ENCODE assay signal across 26 cellular contexts in the genomic region with DNA sequence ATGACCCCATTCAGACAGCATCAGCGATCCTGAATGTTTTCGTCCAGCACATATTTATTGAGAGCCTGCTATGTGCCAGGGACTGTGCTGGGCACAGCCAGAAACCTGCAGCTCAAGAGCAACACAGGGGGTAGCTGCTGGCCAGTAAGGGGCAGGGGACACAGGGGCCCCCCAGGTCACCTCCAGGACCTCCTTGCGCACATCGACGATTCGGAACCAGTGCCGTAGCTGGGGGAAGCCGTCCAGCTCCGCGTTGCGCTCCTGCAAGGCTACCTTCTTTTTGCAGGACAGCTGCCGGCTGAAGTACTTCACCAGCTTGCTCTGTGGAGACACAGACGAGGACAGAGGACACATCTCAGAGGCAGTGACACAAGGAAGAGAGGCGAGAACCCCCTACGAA.
"Had no signal": no experiment of that assay in that cellular context is flagged by ENCODE, and none has a peak within 500 bp of the region (broad histone marks: within the 10 kb centered on the region; RNA-seq: fewer than 3 reads in every experiment).

No MANE protein-coding gene starts in this region.

- DNase-seq: stimulated activated CD4-positive, alpha-beta T cell treated with anti-CD3 and anti-CD28 coated beads, Interleukin-2, amount 100 ng/mL, for 48 hours; stimulated activated CD4-positive, alpha-beta T cell treated with anti-CD3 and anti-CD28 coated beads, Interleukin-4, amount 100 ng/mL, for 1 hour; stimulated activated CD4-positive, alpha-beta T cell treated with anti-CD3 and anti-CD28 coated beads, Interleukin-4, amount 100 ng/mL, for 24 hours; stimulated activated CD4-positive, alpha-beta T cell treated with anti-CD3 and anti-CD28 coated beads, Interleukin-4, amount 100 ng/mL, for 4 hours; stimulated activated CD8-positive, alpha-beta memory T cell treated with anti-CD3 and anti-CD28 coated beads, Interleukin-4, amount 100 ng/mL, for 48 hours; stimulated activated naive B cell treated with anti-CD40 and anti-IgM and Interleukin-4, amounts not matched to agents 10 μg/mL and 1 μg/mL and 100 μg/mL, for 72 hours; stimulated activated naive CD4-positive, alpha-beta T cell; stimulated activated naive CD4-positive, alpha-beta T cell treated with Interleukin-2 at 50 U/mL for 16 hours; stimulated activated naive CD8-positive, alpha-beta T cell treated with anti-CD3 and anti-CD28 coated beads, Interleukin-15, amount 100 ng/mL, for 72 hours; stimulated activated naive CD8-positive, alpha-beta T cell treated with anti-CD3 and anti-CD28 coated beads, Interleukin-15, Interleukin-2, amounts not matched to agents 100 U/mL and 50 U/mL, for 24 hours; stomach; substantia nigra; testis; thyroid gland; tibial artery; transverse colon; trophoblast cell; upper lobe of left lung; upper lobe of right lung; uterus had no signal

- H3K9me3 ChIP-seq: stomach, suprapubic skin, testis, thoracic aorta, thyroid gland, tibial artery, transverse colon, upper lobe of left lung, upper lobe of right lung, uterus, vagina had no signal

- H3K4me1 ChIP-seq: stomach, suprapubic skin, testis, thyroid gland, tibial artery, tibial nerve, transverse colon, upper lobe of left lung, upper lobe of right lung, uterus, vagina had no signal

- H3K27me3 ChIP-seq: testis, thyroid gland, tibial nerve, transverse colon, upper lobe of left lung, upper lobe of right lung, uterus, vagina had no signal

- H3K27ac ChIP-seq: stomach, suprapubic skin, testis, thoracic aorta, thyroid gland, tibial artery, tibial nerve, transverse colon, upper lobe of left lung, upper lobe of right lung, uterus, vagina had no signal

- H3K36me3 ChIP-seq: stomach, suprapubic skin, thoracic aorta, thyroid gland, tibial artery, tibial nerve, transverse colon, upper lobe of left lung, upper lobe of right lung, uterus, vagina had no signal

- ATAC-seq: stimulated activated effector memory CD8-positive, alpha-beta T cell treated with anti-CD3 and anti-CD28 coated beads, Interleukin-12 subunit alpha, Interleukin-12 subunit beta, amount 100 ng/mL, for 72 hours; stimulated activated memory B cell treated with anti-CD40 and anti-IgM and Interleukin-4, amounts not matched to agents 10 μg/mL and 1 μg/mL and 100 μg/mL, for 72 hours; stimulated activated naive B cell treated with anti-CD40 and anti-IgM and Interleukin-4, amounts not matched to agents 10 μg/mL and 1 μg/mL and 100 μg/mL, for 72 hours; stimulated activated naive CD8-positive, alpha-beta T cell treated with anti-CD3 and anti-CD28 coated beads, Interleukin-15, amount 100 ng/mL, for 72 hours; stimulated activated naive CD8-positive, alpha-beta T cell treated with anti-CD3 and anti-CD28 coated beads, Interleukin-15, Interleukin-2, amounts not matched to agents 100 U/mL and 50 U/mL, for 24 hours had no signal

- H3K4me3 ChIP-seq: stomach, suprapubic skin, testis, thoracic aorta, thyroid gland, tibial artery, tibial nerve, transverse colon, upper lobe of left lung, upper lobe of right lung, uterus, vagina had no signal
